15 cellular contexts compared by ENCODE assay signal in genomic region chr20:24502184-24502583, GRCh38. TPM values are rescaled to one million over a fixed set of nuclear protein-coding genes. Genes with fewer than 3 reads are reported as not detected.
A peak's percentile ranks its signal among the peaks of the same experiment; 100 is the strongest.
DNase-seq lines count a peak whose midpoint lies in the region; ATAC-seq and TF ChIP-seq lines count a peak whose summit lies in the region.
"Had no signal": no experiment of that assay in that cellular context is flagged by ENCODE, and none has a peak within 500 bp of the region (broad histone marks: within the 10 kb centered on the region; RNA-seq: fewer than 3 reads in every experiment).

No MANE protein-coding gene starts in this region.

- H3K27ac ChIP-seq in left lung = no peak overlapping the region
- H3K27ac ChIP-seq: BLaER1 treated with 17β-estradiol and CSF1 and Interleukin-3, amounts not matched to agents 10 nM and 100 nM; upper lobe of right lung had no signal

- H3K9me3 Mint-ChIP-seq in progenitor cell of endocrine pancreas (ENCODE audit: low read depth) = no peaks in the 10 kb centered on the region

- H3K27me3 ChIP-seq in left lung = peaks cover 0 to 24% of the 10 kb centered on the region in 2 donors
- H3K27me3 ChIP-seq: BLaER1 treated with 17β-estradiol and CSF1 and Interleukin-3, amounts not matched to agents 10 nM and 100 nM had no signal

- peaks cover 19% of the 10 kb centered on the region for H3K27me3 Mint-ChIP-seq in progenitor cell of endocrine pancreas

- no peaks in the 10 kb centered on the region for H3K36me3 Mint-ChIP-seq in progenitor cell of endocrine pancreas (ENCODE audit: insufficient read depth)

- no peak overlapping the region for H3K4me3 ChIP-seq in left lung
- H3K4me3 ChIP-seq: BLaER1 treated with 17β-estradiol and CSF1 and Interleukin-3, amounts not matched to agents 10 nM and 100 nM; upper lobe of right lung had no signal

- no peak for TF ChIP-seq CTCF in left lung (IDR thresholded peaks at IDR 0.05)
- no peak for TF ChIP-seq CTCF in progenitor cell of endocrine pancreas (IDR thresholded peaks at IDR 0.05; ENCODE audit: unreplicated experiment)

- intact Hi-C loops in left lung (cut with DNase I) = no loop called here

- H3K4me1 Mint-ChIP-seq in progenitor cell of endocrine pancreas (ENCODE audit: low read depth) = peaks cover 6% of the 10 kb centered on the region

- H3K9me3 ChIP-seq in left lung = no peaks in the 10 kb centered on the region
- H3K9me3 ChIP-seq: BLaER1 treated with 17β-estradiol and CSF1 and Interleukin-3, amounts not matched to agents 10 nM and 100 nM; upper lobe of right lung had no signal

- H3K27ac Mint-ChIP-seq in progenitor cell of endocrine pancreas = no peak overlapping the region
- H3K27ac Mint-ChIP-seq: activated CD8-positive, alpha-beta T cell treated with anti-CD3 and anti-CD28 coated beads, Interleukin-2, amount 10 ng/mL, durations not matched to agents 7 days and 5 days had no signal

- no peak overlapping the region for H3K4me3 Mint-ChIP-seq in progenitor cell of endocrine pancreas (ENCODE audit: low read depth)
- H3K4me3 Mint-ChIP-seq: activated CD8-positive, alpha-beta T cell treated with anti-CD3 and anti-CD28 coated beads, Interleukin-2, amount 10 ng/mL, durations not matched to agents 7 days and 5 days had no signal

- peak; percentile 31 for ATAC-seq in left lung
- no peak for ATAC-seq in HG03457 (IDR thresholded peaks at IDR 0.05; ENCODE audit: unreplicated experiment)
- ATAC-seq: activated CD8-positive, alpha-beta T cell treated with anti-CD3 and anti-CD28 coated beads, Interleukin-2, amount 10 ng/mL, durations not matched to agents 7 days and 5 days; upper lobe of right lung had no signal

- no peaks in the 10 kb centered on the region for H3K36me3 ChIP-seq in left lung
- H3K36me3 ChIP-seq: BLaER1 treated with 17β-estradiol and CSF1 and Interleukin-3, amounts not matched to agents 10 nM and 100 nM; upper lobe of right lung had no signal

- no peaks in the 10 kb centered on the region for H3K4me1 ChIP-seq in left lung
- H3K4me1 ChIP-seq: upper lobe of right lung had no signal

- DNase-seq in A172 (ENCODE audit: low spot score) = peak; percentile 94
- DNase-seq in HT1080 (ENCODE audit: low read depth) = peak; percentile 78
- DNase-seq in cerebellum (ENCODE audit: low spot score) = peak; percentile 77
- DNase-seq in left lung = no peak
- DNase-seq in activated gamma-delta T cell (lab: John Stamatoyannopoulos, UW) = no peak
- DNase-seq in progenitor cell of endocrine pancreas (ENCODE audit: low spot score, unreplicated experiment) = no peak
- DNase-seq in NOMO-1 treated with dmso at 0.1 percent for 144 hours (lab: John Stamatoyannopoulos, UW; ENCODE audit: unreplicated experiment) = no peak
- DNase-seq: activated CD8-positive, alpha-beta T cell treated with anti-CD3 and anti-CD28 coated beads, Interleukin-2, amount 10 ng/mL, durations not matched to agents 7 days and 5 days; NCI-H1930; SHP77; stimulated activated CD4-positive, alpha-beta T cell treated with anti-CD3 and anti-CD28 coated beads, Interleukin-1b, Interleukin-23, amount 100 ng/mL, for 48 hours; upper lobe of right lung had no signal

RNA-seq across cellular contexts. Expression of gene SYNDIG1, which starts 32.8 kb away (rescaled TPM):
- 4.9 and 5.2 TPM in 2 replicates for total RNA-seq in A172 (2014; rRNA removed; shearing (Covaris generic))
- total RNA-seq in HT1080 (2014; rRNA removed; shearing (Covaris generic)) = 0.67 and 1.1 TPM in 2 replicates
- 0.81 and 0.98 TPM in 2 replicates for polyA plus RNA-seq in HT1080 (2015; cell fraction: cytosol; rRNA removed)
- 0.51 and 0.86 TPM in 2 replicates for polyA plus RNA-seq in HT1080 (2015; cell fraction: nucleus; rRNA removed)
- total RNA-seq in cerebellum (12.4 TPM), left lung (1 to 10 TPM; 1.3 to 2.0 TPM), progenitor cell of endocrine pancreas (0.19 and 0.38 TPM in 2 replicates)
- total RNA-seq: activated CD8-positive, alpha-beta T cell treated with anti-CD3 and anti-CD28 coated beads, Interleukin-2, amount 10 ng/mL, durations not matched to agents 7 days and 5 days; mononuclear cell; upper lobe of right lung had no signal

Comparison
In these comparisons a context has a peak if more than half of its experiments do, and no peak if none do; other contexts are left out.
1. DNase-seq: peak in A172 (single experiment), HT1080 (single experiment) and cerebellum (single experiment); none in left lung (0 of 2), activated gamma-delta T cell (single experiment), progenitor cell of endocrine pancreas (single experiment) and NOMO-1 treated with dmso at 0.1 percent for 144 hours (single experiment).